In genomic region chr14:100748944-100749343, GRCh38 we compare ENCODE assay signal across 17 cellular contexts. TPM values are rescaled to one million over a fixed set of nuclear protein-coding genes. Genes with fewer than 3 reads are reported as not detected.
"Had no signal": no experiment of that assay in that cellular context is flagged by ENCODE, and none has a peak within 500 bp of the region (broad histone marks: within the 10 kb centered on the region; RNA-seq: fewer than 3 reads in every experiment).

No MANE protein-coding gene starts in this region.

- H3K27ac Mint-ChIP-seq: activated CD4-positive, alpha-beta T cell treated with anti-CD3 and anti-CD28 coated beads, Interleukin-2, amount 10 ng/mL, durations not matched to agents 7 days and 5 days; nephron had no signal

- H3K27me3 ChIP-seq: cardiac muscle cell had no signal

- H3K9me3 ChIP-seq: esophagus squamous epithelium, lower lobe of right lung, tibial artery had no signal

- H3K4me3 Mint-ChIP-seq: activated CD4-positive, alpha-beta T cell treated with anti-CD3 and anti-CD28 coated beads, Interleukin-2, amount 10 ng/mL, durations not matched to agents 7 days and 5 days; activated T-cell treated with anti-CD3 and anti-CD28 coated beads, Interleukin-2, amount 50 U/mL, for 4 hours; nephron had no signal

- H3K9me3 Mint-ChIP-seq: activated CD4-positive, alpha-beta T cell treated with anti-CD3 and anti-CD28 coated beads, Interleukin-2, amount 10 ng/mL, durations not matched to agents 7 days and 5 days; activated T-cell treated with anti-CD3 and anti-CD28 coated beads, Interleukin-2, amount 50 U/mL, for 4 hours; nephron had no signal

- ATAC-seq: activated T-cell treated with anti-CD3 and anti-CD28 coated beads, Interleukin-2, amount 50 U/mL, for 4 hours; lower lobe of right lung had no signal

- DNase-seq: activated CD4-positive, alpha-beta T cell treated with anti-CD3 and anti-CD28 coated beads, Interleukin-2, amount 10 ng/mL, durations not matched to agents 7 days and 5 days; activated CD8-positive, alpha-beta memory T cell treated with anti-CD3 and anti-CD28 coated beads, Interleukin-2, amount 50 U/mL, for 4 hours; activated naive CD4-positive, alpha-beta T cell treated with anti-CD3 and anti-CD28 coated beads, Interleukin-2, amount 50 U/mL, for 16 hours; activated T-cell treated with anti-CD3 and anti-CD28 coated beads, Interleukin-2, amount 50 U/mL, for 4 hours; esophagus squamous epithelium; lower lobe of right lung; occipital lobe; retina; stimulated activated CD4-positive, alpha-beta T cell treated with anti-CD3 and anti-CD28 coated beads, Interleukin-2, amount 100 ng/mL, for 24 hours; stimulated activated naive CD4-positive, alpha-beta T cell treated with Interleukin-2 at 50 U/mL for 16 hours; T-helper 1 cell; T-helper 9 cell had no signal

- H3K36me3 ChIP-seq: cardiac muscle cell, esophagus squamous epithelium, lower lobe of right lung, tibial artery had no signal

- H3K4me3 ChIP-seq: cardiac muscle cell, esophagus squamous epithelium, lower lobe of right lung, tibial artery had no signal

- H3K4me1 Mint-ChIP-seq: activated CD4-positive, alpha-beta T cell treated with anti-CD3 and anti-CD28 coated beads, Interleukin-2, amount 10 ng/mL, durations not matched to agents 7 days and 5 days had no signal

- H3K4me1 ChIP-seq: lower lobe of right lung, tibial artery had no signal

- H3K27ac ChIP-seq: cardiac muscle cell, esophagus squamous epithelium, lower lobe of right lung, tibial artery had no signal

RNA-seq across cellular contexts. Expression of gene DLK1, which starts 22.3 kb away (rescaled TPM):
- total RNA-seq: activated CD4-positive, alpha-beta T cell treated with anti-CD3 and anti-CD28 coated beads, Interleukin-2, amount 10 ng/mL, durations not matched to agents 7 days and 5 days; endothelial cell of umbilical vein; esophagus squamous epithelium; lower lobe of right lung; subcutaneous adipose tissue had no signal
- polyA plus RNA-seq: endothelial cell of umbilical vein had no signal
